ENCODE assay signal across 23 cellular contexts in the genomic region with DNA sequence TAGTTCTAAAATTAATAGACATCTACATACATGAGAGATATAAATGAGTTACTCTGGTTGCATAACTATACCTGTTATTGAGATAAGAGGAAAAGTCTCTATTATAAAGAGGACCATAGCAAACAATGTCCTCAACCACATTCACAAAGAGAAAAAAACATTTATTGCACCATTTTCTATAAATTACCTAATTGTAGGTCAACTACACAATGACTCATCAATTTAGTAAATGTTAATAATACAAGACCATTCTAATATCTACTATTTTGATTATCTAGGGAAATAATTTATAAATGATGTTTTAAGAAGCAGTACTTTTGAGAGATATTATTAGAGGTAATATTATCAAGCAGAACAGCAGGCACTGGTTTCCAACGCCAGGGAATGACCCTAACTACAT.
"Had no signal": no experiment of that assay in that cellular context is flagged by ENCODE, and none has a peak within 500 bp of the region (broad histone marks: within the 10 kb centered on the region; RNA-seq: fewer than 3 reads in every experiment).

No MANE protein-coding gene starts in this region.

- H3K27me3 ChIP-seq: dorsolateral prefrontal cortex, esophagus muscularis mucosa, foreskin keratinocyte, gastroesophageal sphincter, heart right ventricle, left lung had no signal

- H3K4me3 ChIP-seq: coronary artery, dorsolateral prefrontal cortex, esophagus muscularis mucosa, gastroesophageal sphincter, heart right ventricle, left lung, lower lobe of right lung, mucosa of descending colon had no signal

- H3K9me3 ChIP-seq: esophagus muscularis mucosa, gastroesophageal sphincter, lower lobe of right lung, mucosa of descending colon had no signal

- DNase-seq: dermis blood vessel endothelial cell; dorsolateral prefrontal cortex; effector CD4-positive, alpha-beta T cell; effector memory CD4-positive, alpha-beta T cell; foreskin keratinocyte; head of caudate nucleus; heart right ventricle; hippocampal formation; left cardiac atrium; left lung; left ventricle myocardium superior; lower lobe of right lung; mesenchymal stem cell; mucosa of descending colon; naive B cell had no signal

- ATAC-seq: foreskin keratinocyte, gastroesophageal sphincter, heart right ventricle, left cardiac atrium, left lung, left ventricle myocardium superior, lower lobe of right lung, mucosa of descending colon had no signal

- H3K4me1 ChIP-seq: esophagus muscularis mucosa, foreskin keratinocyte, gastroesophageal sphincter, heart right ventricle, left lung, lower lobe of right lung had no signal

- FAIRE-seq: colon, endothelial cell of umbilical vein, frontal cortex, islet of Langerhans, keratinocyte had no signal

- H3K27ac ChIP-seq: coronary artery, dorsolateral prefrontal cortex, esophagus muscularis mucosa, foreskin keratinocyte, gastroesophageal sphincter, heart right ventricle, left lung, lower lobe of right lung had no signal

- H3K36me3 ChIP-seq: esophagus muscularis mucosa, gastroesophageal sphincter, heart right ventricle, left lung, lower lobe of right lung had no signal
